In genomic region chr3:138300657-138301056, GRCh38 we compare ENCODE assay signal across 22 cellular contexts. TPM values are rescaled to one million over a fixed set of nuclear protein-coding genes. Genes with fewer than 3 reads are reported as not detected.
"Had no signal": no experiment of that assay in that cellular context is flagged by ENCODE, and none has a peak within 500 bp of the region (broad histone marks: within the 10 kb centered on the region; RNA-seq: fewer than 3 reads in every experiment).

No MANE protein-coding gene starts in this region.

- H3K9me3 Mint-ChIP-seq: activated CD4-positive, alpha-beta T cell treated with anti-CD3 and anti-CD28 coated beads, Interleukin-2, amount 10 ng/mL, durations not matched to agents 24 days and 14 days; activated T-helper 1 cell treated with anti-CD3 and anti-CD28 coated beads, Interleukin-12 subunit alpha, Interleukin-12 subunit beta, Interleukin-2, Interleukin-4 antibody, amounts not matched to agents 30 ng/mL and 10 ng/mL and 1 ng/mL, durations not matched to agents 14 hours and 24 hours and 36 hours; neural crest cell; stimulated activated naive CD8-positive, alpha-beta T cell treated with anti-CD3 and anti-CD28 coated beads, Interleukin-15, amount 100 ng/mL, for 72 hours; type B pancreatic cell had no signal

- H3K4me1 ChIP-seq: colonic mucosa, lower lobe of right lung, right lobe of liver had no signal

- H3K4me1 Mint-ChIP-seq: neural crest cell had no signal

- H3K27me3 ChIP-seq: body of pancreas, colonic mucosa, right lobe of liver, testis had no signal

- H3K27me3 Mint-ChIP-seq: activated CD4-positive, alpha-beta T cell treated with anti-CD3 and anti-CD28 coated beads, Interleukin-2, amount 10 ng/mL, durations not matched to agents 24 days and 14 days; activated naive CD8-positive, alpha-beta T cell; stimulated activated naive CD8-positive, alpha-beta T cell treated with anti-CD3 and anti-CD28 coated beads, Interleukin-15, amount 100 ng/mL, for 72 hours; type B pancreatic cell had no signal

- H3K27ac Mint-ChIP-seq: activated CD4-positive, alpha-beta T cell treated with anti-CD3 and anti-CD28 coated beads, Interleukin-2, amount 10 ng/mL, durations not matched to agents 24 days and 14 days; activated naive CD8-positive, alpha-beta T cell; activated T-helper 1 cell treated with anti-CD3 and anti-CD28 coated beads, Interleukin-12 subunit alpha, Interleukin-12 subunit beta, Interleukin-2, Interleukin-4 antibody, amounts not matched to agents 30 ng/mL and 10 ng/mL and 1 ng/mL, durations not matched to agents 14 hours and 24 hours and 36 hours; type B pancreatic cell had no signal

- H3K4me3 Mint-ChIP-seq: activated CD4-positive, alpha-beta T cell treated with anti-CD3 and anti-CD28 coated beads, Interleukin-2, amount 10 ng/mL, durations not matched to agents 24 days and 14 days; activated naive CD8-positive, alpha-beta T cell; activated T-helper 1 cell treated with anti-CD3 and anti-CD28 coated beads, Interleukin-12 subunit alpha, Interleukin-12 subunit beta, Interleukin-2, Interleukin-4 antibody, amounts not matched to agents 30 ng/mL and 10 ng/mL and 1 ng/mL, durations not matched to agents 14 hours and 24 hours and 36 hours; neural crest cell; stimulated activated naive CD8-positive, alpha-beta T cell treated with anti-CD3 and anti-CD28 coated beads, Interleukin-15, amount 100 ng/mL, for 72 hours; type B pancreatic cell had no signal

- H3K9me3 ChIP-seq: body of pancreas, colonic mucosa, lower lobe of right lung, right lobe of liver, testis had no signal

- H3K4me2 ChIP-seq: smooth muscle cell had no signal

- ATAC-seq: body of pancreas; stimulated activated naive CD8-positive, alpha-beta T cell treated with anti-CD3 and anti-CD28 coated beads, Interleukin-15, amount 100 ng/mL, for 72 hours had no signal

- H3K27ac ChIP-seq: body of pancreas, colonic mucosa, lower lobe of right lung, right lobe of liver, testis had no signal

- DNase-seq: activated CD4-positive, alpha-beta T cell treated with anti-CD3 and anti-CD28 coated beads, Interleukin-2, amount 10 ng/mL, durations not matched to agents 24 days and 14 days; activated CD4-positive, CD25-positive, alpha-beta regulatory T cell; body of pancreas; colonic mucosa; foreskin melanocyte; lower lobe of right lung; midbrain; right lobe of liver; stimulated activated CD4-positive, alpha-beta T cell treated with anti-CD3 and anti-CD28 coated beads, Interleukin-4, amount 100 ng/mL, for 1 hour; stimulated activated naive CD8-positive, alpha-beta T cell treated with anti-CD3 and anti-CD28 coated beads, Interleukin-15, amount 100 ng/mL, for 72 hours; testis had no signal

- H3K4me3 ChIP-seq: body of pancreas, colonic mucosa, lower lobe of right lung, right lobe of liver, smooth muscle cell, testis had no signal

RNA-seq across cellular contexts. Expression of gene NME9, which starts 29.0 kb away (rescaled TPM):
- total RNA-seq: activated CD4-positive, alpha-beta T cell treated with anti-CD3 and anti-CD28 coated beads, Interleukin-2, amount 10 ng/mL, durations not matched to agents 24 days and 14 days; activated CD8-positive, alpha-beta memory T cell treated with anti-CD3 and anti-CD28 coated beads for 36 hours; activated T-helper 1 cell treated with anti-CD3 and anti-CD28 coated beads, Interleukin-12 subunit alpha, Interleukin-12 subunit beta, Interleukin-2, Interleukin-4 antibody, amounts not matched to agents 30 ng/mL and 10 ng/mL and 1 ng/mL, durations not matched to agents 14 hours and 24 hours and 36 hours; cardiac septum; colonic mucosa; epithelial cell of proximal tubule; osteocyte; pulmonary artery endothelial cell; right lobe of liver; smooth muscle cell; T-helper 2 cell treated with Interferon-gamma antibody and Interleukin-4, amounts not matched to agents 100 ng/mL and 5 ng/mL, for 36 hours had no signal
- polyA plus RNA-seq: smooth muscle cell had no signal

RNA-seq across cellular contexts. Expression of gene MRAS, which starts 47.7 kb away (rescaled TPM):
- total RNA-seq: activated CD4-positive, alpha-beta T cell treated with anti-CD3 and anti-CD28 coated beads, Interleukin-2, amount 10 ng/mL, durations not matched to agents 24 days and 14 days; activated CD8-positive, alpha-beta memory T cell treated with anti-CD3 and anti-CD28 coated beads for 36 hours; T-helper 2 cell treated with Interferon-gamma antibody and Interleukin-4, amounts not matched to agents 100 ng/mL and 5 ng/mL, for 36 hours had no signal
